20 cellular contexts compared by ENCODE assay signal in the genomic region with DNA sequence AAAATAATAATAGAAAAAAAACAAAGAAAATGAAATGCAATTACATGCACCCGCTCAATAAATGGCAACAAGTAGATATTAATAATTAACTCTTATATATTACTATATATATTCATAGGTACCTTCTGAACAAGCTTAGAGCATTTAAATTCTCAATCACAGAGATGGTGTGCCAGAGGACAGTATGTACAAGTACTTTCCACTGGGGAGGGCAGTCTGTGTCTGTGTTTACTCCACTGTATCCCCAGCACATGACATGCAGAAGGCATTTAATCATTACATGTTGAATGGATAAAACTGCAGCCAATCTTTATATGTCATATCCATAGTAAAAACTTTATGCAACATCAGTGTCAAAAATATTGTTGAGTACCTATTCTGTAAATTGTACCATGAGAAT.
"Had no signal": no experiment of that assay in that cellular context is flagged by ENCODE, and none has a peak within 500 bp of the region (broad histone marks: within the 10 kb centered on the region; RNA-seq: fewer than 3 reads in every experiment).

No MANE protein-coding gene starts in this region.

- H3K27me3 Mint-ChIP-seq: type B pancreatic cell had no signal

- H3K4me1 ChIP-seq: testis had no signal

- H3K9me3 Mint-ChIP-seq: naive thymus-derived CD8-positive, alpha-beta T cell; nephron progenitor cell; stimulated activated memory B cell treated with anti-CD40 and anti-IgM and Interleukin-4, amounts not matched to agents 10 μg/mL and 1 μg/mL and 100 μg/mL, for 72 hours; type B pancreatic cell had no signal

- H3K4me3 Mint-ChIP-seq: naive thymus-derived CD8-positive, alpha-beta T cell; nephron progenitor cell; stimulated activated memory B cell treated with anti-CD40 and anti-IgM and Interleukin-4, amounts not matched to agents 10 μg/mL and 1 μg/mL and 100 μg/mL, for 72 hours; type B pancreatic cell had no signal

- H3K27ac ChIP-seq: dorsolateral prefrontal cortex, hepatocyte, left lung, lower lobe of right lung, ovary, sigmoid colon, testis, tibial artery had no signal

- H3K9me3 ChIP-seq: left lung, lower lobe of right lung, ovary, sigmoid colon, testis, tibial artery had no signal

- ATAC-seq: left lung; lower lobe of right lung; naive thymus-derived CD8-positive, alpha-beta T cell; stimulated activated memory B cell treated with anti-CD40 and anti-IgM and Interleukin-4, amounts not matched to agents 10 μg/mL and 1 μg/mL and 100 μg/mL, for 72 hours; stimulated activated naive CD8-positive, alpha-beta T cell treated with anti-CD3 and anti-CD28 coated beads, Interleukin-15, Interleukin-2, amounts not matched to agents 100 U/mL and 50 U/mL, for 24 hours had no signal

- H3K4me3 ChIP-seq: dorsolateral prefrontal cortex, hepatocyte, left lung, lower lobe of right lung, ovary, sigmoid colon, testis, tibial artery had no signal

- H3K36me3 ChIP-seq: ovary had no signal

- H3K36me3 Mint-ChIP-seq: naive thymus-derived CD8-positive, alpha-beta T cell; stimulated activated memory B cell treated with anti-CD40 and anti-IgM and Interleukin-4, amounts not matched to agents 10 μg/mL and 1 μg/mL and 100 μg/mL, for 72 hours had no signal

- H3K27me3 ChIP-seq: hepatocyte, ovary, sigmoid colon, testis, tibial artery had no signal

- H3K27ac Mint-ChIP-seq: naive thymus-derived CD8-positive, alpha-beta T cell; stimulated activated memory B cell treated with anti-CD40 and anti-IgM and Interleukin-4, amounts not matched to agents 10 μg/mL and 1 μg/mL and 100 μg/mL, for 72 hours; type B pancreatic cell had no signal

- DNase-seq: dorsolateral prefrontal cortex; effector CD4-positive, alpha-beta T cell; kidney; left lung; lower lobe of right lung; naive thymus-derived CD8-positive, alpha-beta T cell; nephron progenitor cell; nucleus accumbens; ovary; posterior cingulate gyrus; sigmoid colon; stimulated activated CD4-positive, alpha-beta T cell treated with anti-CD3 and anti-CD28 coated beads, Interleukin-2, amount 100 ng/mL, for 24 hours; stimulated activated CD4-positive, alpha-beta T cell treated with anti-CD3 and anti-CD28 coated beads, Interleukin-4, amount 100 ng/mL, for 4 hours; stimulated activated naive CD8-positive, alpha-beta T cell treated with anti-CD3 and anti-CD28 coated beads, Interleukin-15, Interleukin-2, amounts not matched to agents 100 U/mL and 50 U/mL, for 24 hours; substantia nigra; testis; tibial artery had no signal

- H3K4me1 Mint-ChIP-seq: nephron progenitor cell had no signal
